Comparison of ENCODE assay signal across 1 cellular context in genomic region chr17:48555183-48555615, GRCh38.
TF ChIP-seq lines count a peak whose summit lies in the region.

No MANE protein-coding gene starts in this region.

TF ChIP-seq in WTC11, 78 proteins besides CTCF, POLR2A, EP300 and RAD21 (continued from another document):
- TF ChIP-seq PRDM15 (CRISPR knock-in tag; IDR thresholded peaks at IDR 0.05) (no peak), ZBTB21 (CRISPR knock-in tag; IDR thresholded peaks at IDR 0.05; ENCODE audit: borderline replicate concordance) (no peak), ATF1 (CRISPR knock-in tag; IDR thresholded peaks at IDR 0.05) (no peak), TEAD1 (CRISPR knock-in tag; IDR thresholded peaks at IDR 0.05) (no peak), CREM (CRISPR knock-in tag; IDR thresholded peaks at IDR 0.05) (no peak), PRRX2 (CRISPR knock-in tag; IDR thresholded peaks at IDR 0.05) (no peak), USF1 (CRISPR knock-in tag; IDR thresholded peaks at IDR 0.05) (no peak), E2F1 (CRISPR knock-in tag; IDR thresholded peaks at IDR 0.05) (no peak), ATF2 (CRISPR knock-in tag; IDR thresholded peaks at IDR 0.05; ENCODE audit: borderline replicate concordance, low read depth) (no peak)
- TF ChIP-seq, protein P1, sequence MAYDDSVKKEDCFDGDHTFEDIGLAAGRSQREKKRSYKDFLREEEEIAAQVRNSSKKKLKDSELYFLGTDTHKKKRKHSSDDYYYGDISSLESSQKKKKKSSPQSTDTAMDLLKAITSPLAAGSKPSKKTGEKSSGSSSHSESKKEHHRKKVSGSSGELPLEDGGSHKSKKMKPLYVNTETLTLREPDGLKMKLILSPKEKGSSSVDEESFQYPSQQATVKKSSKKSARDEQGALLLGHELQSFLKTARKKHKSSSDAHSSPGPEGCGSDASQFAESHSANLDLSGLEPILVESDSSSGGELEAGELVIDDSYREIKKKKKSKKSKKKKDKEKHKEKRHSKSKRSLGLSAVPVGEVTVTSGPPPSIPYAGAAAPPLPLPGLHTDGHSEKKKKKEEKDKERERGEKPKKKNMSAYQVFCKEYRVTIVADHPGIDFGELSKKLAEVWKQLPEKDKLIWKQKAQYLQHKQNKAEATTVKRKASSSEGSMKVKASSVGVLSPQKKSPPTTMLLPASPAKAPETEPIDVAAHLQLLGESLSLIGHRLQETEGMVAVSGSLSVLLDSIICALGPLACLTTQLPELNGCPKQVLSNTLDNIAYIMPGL (CRISPR knock-in tag; IDR thresholded peaks at IDR 0.05): no peak
